ENCODE assay signal across 17 cellular contexts in genomic region chr16:23171234-23171948, GRCh38. TPM values are rescaled to one million over a fixed set of nuclear protein-coding genes. Genes with fewer than 3 reads are reported as not detected.
A peak's percentile ranks its signal among the peaks of the same experiment; 100 is the strongest.
DNase-seq lines count a peak whose midpoint lies in the region; ATAC-seq and TF ChIP-seq lines count a peak whose summit lies in the region.
"Had no signal": no experiment of that assay in that cellular context is flagged by ENCODE, and none has a peak within 500 bp of the region (broad histone marks: within the 10 kb centered on the region; RNA-seq: fewer than 3 reads in every experiment).

No MANE protein-coding gene starts in this region.

- no peak overlapping the region for H3K18ac ChIP-seq in IMR-90 (ENCODE audit: low read depth, low read length)

- peak; percentile 71 for DNase-seq in Daoy (ENCODE audit: low read depth)
- peak; percentile 15 for DNase-seq in IMR-90
- peak; percentile 42 for DNase-seq in astrocyte of the hippocampus (ENCODE audit: low read depth, low spot score)
- DNase-seq in osteoblast (ENCODE audit: insufficient read length, low spot score, missing footprints) = peak; percentile 83
- DNase-seq in head of caudate nucleus = no peak
- DNase-seq in mesenteric fat pad (ENCODE audit: low spot score) = no peak
- DNase-seq in mucosa of gallbladder (ENCODE audit: low spot score) = no peak
- DNase-seq: DMS 273 treated with DMSO at 0.1 percent for 48 hours, GOT3, left ventricle myocardium inferior, NCI-H1694, sigmoid colon, T-helper 2 cell had no signal

- WGBS in IMR-90 (ENCODE audit: extremely low coverage in 2 of 2, insufficient read length in 1 of 2), 2 experiments = 60% methylated on average over 4 of the region's 11 CpGs; no CpG with 5 or more reads in 1 of the 2 experiments

- H3K4ac ChIP-seq in IMR-90 (ENCODE audit: low read depth, low read length) = no peak overlapping the region

- H4K20me1 ChIP-seq in IMR-90 (ENCODE audit: insufficient read depth, low read length) = no peaks in the 10 kb centered on the region
- no peaks in the 10 kb centered on the region for H4K20me1 ChIP-seq in osteoblast (ENCODE audit: insufficient read depth, low read length)

- TF ChIP-seq POLR2A in IMR-90 (IDR thresholded peaks at IDR 0.05; ENCODE audit: low read depth, low read length) = no peak

- no peak overlapping the region for H4K91ac ChIP-seq in IMR-90 (ENCODE audit: insufficient read depth, low read depth, low read length)

- H4K5ac ChIP-seq in IMR-90 (ENCODE audit: low read depth, low read length) = no peak overlapping the region

- ATAC-seq in IMR-90 (ENCODE audit: low read depth) (no peak), HG03520 (IDR thresholded peaks at IDR 0.05; ENCODE audit: unreplicated experiment) (no peak)

- TF ChIP-seq CTCF in IMR-90 (conservative IDR thresholded peaks at IDR 0.05; ENCODE audit: low read depth, low read length) (no peak), osteoblast (IDR thresholded peaks at IDR 0.05; ENCODE audit: extremely low read depth, low read depth, low read length) (no peak)

- H2AK5ac ChIP-seq in IMR-90 (ENCODE audit: low read depth, low read length) = no peak overlapping the region

- H3K9me1 ChIP-seq in IMR-90 (ENCODE audit: insufficient read depth, low read length) = no peaks in the 10 kb centered on the region

- no peaks in the 10 kb centered on the region for H3K9me3 ChIP-seq in IMR-90 (ENCODE audit: control insufficient read depth, insufficient read depth, low read length)
- H3K9me3 ChIP-seq in osteoblast (ENCODE audit: low read depth, low read length) = no peaks in the 10 kb centered on the region
- H3K9me3 ChIP-seq: BLaER1 treated with 17β-estradiol and CSF1 and Interleukin-3, amounts not matched to agents 10 nM and 100 nM; left ventricle myocardium inferior; sigmoid colon had no signal

- no peak overlapping the region for H3K4me2 ChIP-seq in IMR-90 (ENCODE audit: low read depth, low read length)
- peak overlapping the region; percentile 71 for H3K4me2 ChIP-seq in osteoblast (ENCODE audit: insufficient read depth, low read length)
- H3K4me2 ChIP-seq: BLaER1 treated with 17β-estradiol and CSF1 and Interleukin-3, amounts not matched to agents 10 nM and 100 nM had no signal

- no TSS peak for BruUV-seq in IMR-90 (replicated peaks; lab: Mats Ljungman, UMichigan)

- no peak overlapping the region for H4K8ac ChIP-seq in IMR-90 (ENCODE audit: low read depth in 2 of 2, low read length in 2 of 2)

- no peaks in the 10 kb centered on the region for H3K79me2 ChIP-seq in osteoblast (ENCODE audit: insufficient read depth, low read length)

- no peak for TF ChIP-seq RAD21 in IMR-90 (IDR thresholded peaks at IDR 0.05; ENCODE audit: low read length)

- H3K56ac ChIP-seq in IMR-90 (ENCODE audit: extremely low read depth, insufficient read depth, low read length) = no peak overlapping the region

- H3K36me3 ChIP-seq in IMR-90 (ENCODE audit: control insufficient read depth, insufficient read depth, low read length) = no peaks in the 10 kb centered on the region
- no peaks in the 10 kb centered on the region for H3K36me3 ChIP-seq in osteoblast (ENCODE audit: insufficient read depth, low read length)
- H3K36me3 ChIP-seq: BLaER1 treated with 17β-estradiol and CSF1 and Interleukin-3, amounts not matched to agents 10 nM and 100 nM; left ventricle myocardium inferior; sigmoid colon had no signal

- intact Hi-C loops in IMR-90 (cut with micrococcal nuclease) = no loop called here
- intact Hi-C loops in head of caudate nucleus (cut with DNase I) = no loop called here

- no peaks in the 10 kb centered on the region for H3K27me3 ChIP-seq in IMR-90 (ENCODE audit: control insufficient read depth, insufficient read depth, low read length)
- H3K27me3 ChIP-seq in osteoblast (ENCODE audit: insufficient read depth, low read length) = no peaks in the 10 kb centered on the region
- H3K27me3 ChIP-seq: BLaER1 treated with 17β-estradiol and CSF1 and Interleukin-3, amounts not matched to agents 10 nM and 100 nM had no signal

- H2BK15ac ChIP-seq in IMR-90 (ENCODE audit: low read depth, low read length) = no peak overlapping the region

- H3K23ac ChIP-seq in IMR-90 (ENCODE audit: low read depth, low read length) = no peak overlapping the region

- H2AK9ac ChIP-seq in IMR-90 (replicated peaks; ENCODE audit: low read depth, low read length, poor library complexity) = no peak overlapping the region

- in situ Hi-C loops in IMR-90 (cut with MboI; ENCODE audit: low sequenced_read_pairs) = no loop called here

- H2AFZ ChIP-seq in IMR-90 (replicated peaks; ENCODE audit: low read length, poor library complexity) = peak overlapping the region; percentile 2
- H2AFZ ChIP-seq in osteoblast (ENCODE audit: low read length) = peak overlapping the region; percentile 58

- H2BK20ac ChIP-seq in IMR-90 (ENCODE audit: low read depth, low read length) = no peak overlapping the region

- H3K27ac ChIP-seq in IMR-90 (ENCODE audit: insufficient read depth, low read length) (no peak overlapping the region), osteoblast (ENCODE audit: low read depth, low read length) (peak overlapping the region; percentile 59)
- H3K27ac ChIP-seq: BLaER1 treated with 17β-estradiol and CSF1 and Interleukin-3, amounts not matched to agents 10 nM and 100 nM; left ventricle myocardium inferior; sigmoid colon had no signal

- CTCF ChIA-PET in IMR-90 (lab: Yijun Ruan, JAX) = no interaction called here

- no peak overlapping the region for H2BK5ac ChIP-seq in IMR-90 (ENCODE audit: low read depth, low read length, poor library complexity, severe bottlenecking)

- no peaks in the 10 kb centered on the region for H3K79me1 ChIP-seq in IMR-90 (ENCODE audit: low read depth in 1 of 2, low read length in 2 of 2)

- H3K4me1 ChIP-seq in IMR-90 (ENCODE audit: control insufficient read depth, insufficient read depth, low read length) = no peaks in the 10 kb centered on the region
- H3K4me1 ChIP-seq in osteoblast (ENCODE audit: insufficient read depth, low read length) = peaks cover 4% of the 10 kb centered on the region
- H3K4me1 ChIP-seq: BLaER1 treated with 17β-estradiol and CSF1 and Interleukin-3, amounts not matched to agents 10 nM and 100 nM; left ventricle myocardium inferior; sigmoid colon had no signal

- H3K14ac ChIP-seq in IMR-90 (replicated peaks; ENCODE audit: low read depth, low read length) = no peak overlapping the region

- H3K4me3 ChIP-seq in IMR-90 (ENCODE audit: insufficient read depth, low read depth, low read length) = no peak overlapping the region
- H3K4me3 ChIP-seq in osteoblast (ENCODE audit: insufficient read depth, low read length) = peak overlapping the region; percentile 47
- H3K4me3 ChIP-seq: BLaER1 treated with 17β-estradiol and CSF1 and Interleukin-3, amounts not matched to agents 10 nM and 100 nM; left ventricle myocardium inferior; sigmoid colon had no signal

- no peak overlapping the region for H3K9ac ChIP-seq in IMR-90 (ENCODE audit: low read depth, low read length)
- H3K9ac ChIP-seq: BLaER1 treated with 17β-estradiol and CSF1 and Interleukin-3, amounts not matched to agents 10 nM and 100 nM had no signal

- H2BK120ac ChIP-seq in IMR-90 (ENCODE audit: low read depth, low read length) = no peak overlapping the region

- POLR2A ChIA-PET in IMR-90 (lab: Charles Lee; ENCODE audit: unreplicated experiment) = no interaction called here

- dilution Hi-C loops in IMR-90 (cut with HindIII; ENCODE audit: low sequenced_read_pairs, unreplicated experiment) = no loop called here

TF ChIP-seq in IMR-90, 13 proteins besides CTCF, POLR2A, EP300 and RAD21:
- TF ChIP-seq CHD1 (IDR thresholded peaks at IDR 0.05; ENCODE audit: low read depth, low read length) (no peak), RCOR1 (IDR thresholded peaks at IDR 0.05; ENCODE audit: insufficient replicate concordance, low read length) (no peak), USF2 (IDR thresholded peaks at IDR 0.05; ENCODE audit: low read depth, low read length) (no peak), BHLHE40 (IDR thresholded peaks at IDR 0.05; ENCODE audit: low read depth, low read length) (no peak), CEBPB (IDR thresholded peaks at IDR 0.05; ENCODE audit: low read depth, low read length) (no peak), NFE2L2 (IDR thresholded peaks at IDR 0.05; ENCODE audit: low read depth, low read length) (no peak), MXI1 (IDR thresholded peaks at IDR 0.05; ENCODE audit: borderline replicate concordance, low read depth, low read length) (no peak)

RNA-seq across cellular contexts. Expression of gene SCNN1G, which starts 11.2 kb away (rescaled TPM):
- 0.06 TPM in 1 of 2 replicates, not detected in the other for total RNA-seq in Daoy (2014; rRNA removed; shearing (Covaris generic))
- total RNA-seq in IMR-90 (2012; rRNA removed) (not detected in 2 replicates), osteoblast (not detected in 2 replicates), mesenteric fat pad (not detected), mucosa of gallbladder (0.09 TPM)
- not detected in 2 replicates for polyA plus RNA-seq in IMR-90 (2012; rRNA removed)
- polyA plus RNA-seq in IMR-90 (2012; cell fraction: cytosol; rRNA removed) = not detected in 2 replicates
- not detected in 2 replicates for polyA plus RNA-seq in IMR-90 (2012; cell fraction: nucleus; rRNA removed; ENCODE audit: low replicate concordance)
- total RNA-seq: activated CD8-positive, alpha-beta memory T cell treated with anti-CD3 and anti-CD28 coated beads for 36 hours; left ventricle myocardium inferior; omental fat pad had no signal

RNA-seq across cellular contexts. Expression of gene USP31, which starts 22.1 kb away (rescaled TPM):
- total RNA-seq in Daoy (2014; rRNA removed; shearing (Covaris generic)) = 2.4 and 3.2 TPM in 2 replicates
- total RNA-seq in IMR-90 (2012; rRNA removed) (3.4 and 3.9 TPM in 2 replicates), osteoblast (6.2 and 7.4 TPM in 2 replicates), mesenteric fat pad (15.4 TPM), mucosa of gallbladder (6.6 TPM)
- 2.9 and 3.1 TPM in 2 replicates for polyA plus RNA-seq in IMR-90 (2012; rRNA removed)
- 1.7 and 1.8 TPM in 2 replicates for polyA plus RNA-seq in IMR-90 (2012; cell fraction: cytosol; rRNA removed)
- 7.7 and 8.4 TPM in 2 replicates for polyA plus RNA-seq in IMR-90 (2012; cell fraction: nucleus; rRNA removed; ENCODE audit: low replicate concordance)

Comparison
In these comparisons a context has a peak if more than half of its experiments do, and no peak if none do; other contexts are left out.
1. DNase-seq: peak in Daoy (single experiment), IMR-90 (single experiment), astrocyte of the hippocampus (single experiment) and osteoblast (single experiment); none in head of caudate nucleus (0 of 42), mesenteric fat pad (single experiment) and mucosa of gallbladder (single experiment).